8 cellular contexts compared by ENCODE assay signal in genomic region chr20:46689754-46690085, GRCh38. TPM values are rescaled to one million over a fixed set of nuclear protein-coding genes. Genes with fewer than 3 reads are reported as not detected.
DNase-seq lines count a peak whose midpoint lies in the region; ATAC-seq and TF ChIP-seq lines count a peak whose summit lies in the region.

No MANE protein-coding gene starts in this region.

- intact Hi-C loops in lower lobe of right lung (cut with DNase I), result no loop called here

- H3K27ac ChIP-seq in lower lobe of right lung, result peak overlapping the region; percentile 96
- H3K27ac ChIP-seq in upper lobe of left lung, result peak overlapping the region; percentile 93 to 95 (median 94)

- H3K9me3 Mint-ChIP-seq in activated naive CD4-positive, alpha-beta T cell treated with anti-CD3 and anti-CD28 coated beads, Interleukin-2, amount 50 U/mL, for 24 hours, result no peaks in the 10 kb centered on the region

- no peaks in the 10 kb centered on the region for H3K27me3 Mint-ChIP-seq in activated naive CD4-positive, alpha-beta T cell treated with anti-CD3 and anti-CD28 coated beads, Interleukin-2, amount 50 U/mL, for 24 hours

- no peak for TF ChIP-seq EP300 in upper lobe of left lung (IDR thresholded peaks at IDR 0.05)

- H3K4me1 ChIP-seq in lower lobe of right lung (peaks cover 26% of the 10 kb centered on the region), upper lobe of left lung (peaks cover 21 to 30% (median 23%) of the 10 kb centered on the region in 4 donors)

- H3K27me3 ChIP-seq in lower lobe of right lung (ENCODE audit: low read depth), result no peaks in the 10 kb centered on the region
- H3K27me3 ChIP-seq in upper lobe of left lung, result no peaks in the 10 kb centered on the region

- in situ Hi-C loops in astrocyte of the spinal cord (cut with HindIII; ENCODE audit: low sequenced_read_pairs), result no loop called here

- DNase-seq in activated naive CD4-positive, alpha-beta T cell (lab: John Stamatoyannopoulos, UW), result no peak
- DNase-seq in astrocyte of the spinal cord (ENCODE audit: low read depth, low spot score) (no peak), lower lobe of right lung (no peak), upper lobe of left lung (no peak), NCI-H2081 (lab: John Stamatoyannopoulos, UW) (no peak)

- peaks cover 45% of the 10 kb centered on the region for H3K4me1 Mint-ChIP-seq in activated naive CD4-positive, alpha-beta T cell treated with anti-CD3 and anti-CD28 coated beads, Interleukin-2, amount 50 U/mL, for 24 hours

- peak overlapping the region; percentile 89 for H3K27ac Mint-ChIP-seq in activated naive CD4-positive, alpha-beta T cell treated with anti-CD3 and anti-CD28 coated beads, Interleukin-2, amount 50 U/mL, for 24 hours

- TF ChIP-seq CTCF in astrocyte of the spinal cord (IDR thresholded peaks at IDR 0.05; ENCODE audit: low read depth, low read length) (no peak), lower lobe of right lung (IDR thresholded peaks at IDR 0.05) (no peak), upper lobe of left lung (IDR thresholded peaks at IDR 0.05) (no peak)

- no peak for TF ChIP-seq POLR2A in upper lobe of left lung (IDR thresholded peaks at IDR 0.05)

- H3K4me3 ChIP-seq in astrocyte of the spinal cord (ENCODE audit: low read depth, low read length) (peak overlapping the region; percentile 50), lower lobe of right lung (peak overlapping the region; percentile 85), upper lobe of left lung (peak overlapping the region in 3 of 4 donors; percentile 73 to 96 (median 81))

- H3K9me3 ChIP-seq in lower lobe of right lung, result no peaks in the 10 kb centered on the region
- H3K9me3 ChIP-seq in upper lobe of left lung, result no peaks in the 10 kb centered on the region

- H3K36me3 ChIP-seq in lower lobe of right lung (peaks cover 24% of the 10 kb centered on the region), upper lobe of left lung (peaks cover 0 to 21% (median 2%) of the 10 kb centered on the region in 4 donors)

- H3K4me3 Mint-ChIP-seq in activated naive CD4-positive, alpha-beta T cell treated with anti-CD3 and anti-CD28 coated beads, Interleukin-2, amount 50 U/mL, for 24 hours, result peak overlapping the region; percentile 90

- H3K36me3 Mint-ChIP-seq in activated naive CD4-positive, alpha-beta T cell treated with anti-CD3 and anti-CD28 coated beads, Interleukin-2, amount 50 U/mL, for 24 hours, result peaks cover 9% of the 10 kb centered on the region

- 0 to 1% methylated on average over 12 of the region's 12 CpGs for WGBS in upper lobe of left lung, 2 donors

- ATAC-seq in lower lobe of right lung (no peak), upper lobe of left lung (ENCODE audit: low FRiP score in 2 of 2) (no peak), HG02623 (IDR thresholded peaks at IDR 0.05; ENCODE audit: unreplicated experiment) (no peak), GM18520 (IDR thresholded peaks at IDR 0.05; ENCODE audit: unreplicated experiment) (no peak)

RNA-seq across cellular contexts. Expression of gene TP53RK, which starts 0.5 kb away (rescaled TPM):
- total RNA-seq in lower lobe of right lung (11.9 TPM), upper lobe of left lung (10 to 100 TPM in 4 of 6 donors, 1 to 10 TPM in 2; 8.1 to 21.9 (median 12.5) TPM)

RNA-seq across cellular contexts. Expression of gene SLC2A10, which starts 19.7 kb away (rescaled TPM):
- 11.5 TPM for total RNA-seq in lower lobe of right lung
- 10 to 100 TPM in 4 of 6 donors, 1 to 10 TPM in 2; 5.5 to 93.2 (median 13.8) TPM for total RNA-seq in upper lobe of left lung

RNA-seq across cellular contexts. Expression of gene SLC13A3, which starts 38.5 kb away (rescaled TPM):
- total RNA-seq in lower lobe of right lung (2.0 TPM), upper lobe of left lung (10 to 100 TPM in 1 of 6 donors, 1 to 10 TPM in 4, under 1 TPM in 1; 0.88 to 11.5 (median 1.3) TPM)
